In the genomic region with DNA sequence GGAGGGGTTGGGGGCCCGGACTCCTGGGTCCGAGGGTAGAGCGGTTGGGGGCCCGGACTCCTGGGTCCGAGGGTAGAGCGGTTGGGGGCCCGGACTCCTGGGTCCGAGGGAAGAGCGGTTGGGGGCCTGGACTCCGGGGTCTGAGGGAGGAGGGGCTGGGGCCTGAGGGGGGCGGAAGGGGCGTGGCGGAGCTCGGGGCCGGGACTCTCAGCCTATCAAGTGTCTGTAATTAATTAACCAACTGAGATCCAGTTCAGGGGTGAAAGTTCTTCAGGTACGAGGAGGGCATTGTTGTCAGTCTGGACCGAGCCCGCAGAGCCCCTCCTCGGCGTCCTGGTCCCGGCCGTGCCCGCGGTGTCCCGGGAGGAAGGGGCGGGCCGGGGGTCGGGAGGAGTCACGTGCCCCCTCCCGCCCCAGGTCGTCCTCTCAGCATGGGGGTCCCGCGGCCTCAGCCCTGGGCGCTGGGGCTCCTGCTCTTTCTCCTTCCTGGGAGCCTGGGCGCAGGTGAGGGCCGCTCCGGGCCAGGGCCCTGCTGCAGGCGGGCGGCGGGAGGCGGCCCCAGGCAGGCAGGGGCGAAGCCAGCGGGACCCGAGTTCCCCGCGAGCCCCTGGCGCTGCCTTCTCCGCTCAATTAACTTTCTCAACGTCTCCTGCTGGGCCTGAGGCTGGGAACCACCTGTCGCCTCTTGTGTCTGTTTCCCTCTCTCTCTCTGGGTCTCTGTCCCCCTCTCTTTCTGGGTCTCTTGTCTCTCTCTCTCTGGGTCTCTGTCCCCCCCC, we compare ENCODE assay signal across 8 cellular contexts. TPM values are rescaled to one million over a fixed set of nuclear protein-coding genes. Genes with fewer than 3 reads are reported as not detected.
A peak's percentile ranks its signal among the peaks of the same experiment; 100 is the strongest.
DNase-seq lines count a peak whose midpoint lies in the region; ATAC-seq and TF ChIP-seq lines count a peak whose summit lies in the region.

No MANE protein-coding gene starts in this region.

- 0% methylated on average over 13 of the region's 50 CpGs for WGBS in right lobe of liver (ENCODE audit: insufficient coverage, low coverage, low lambda C conversion rate, missing lambda C conversion rate)
- under 1% methylated on average over 15 of the region's 50 CpGs for WGBS in suprapubic skin

- intact Hi-C loops in activated CD4-positive, alpha-beta T cell treated with anti-CD3 and anti-CD28 coated beads, Interleukin-2, amount 10 ng/mL, durations not matched to agents 24 days and 14 days (cut with micrococcal nuclease) = no loop called here
- intact Hi-C loops in PC-3 (cut with micrococcal nuclease) = loop anchor here (1.0 kb wide), 1 partner anchor 20 kb away; no protein-coding TSS in a partner anchor
- intact Hi-C loops in right lobe of liver (cut with DNase I) = no loop called here

- no peaks in the 10 kb centered on the region for H3K36me3 Mint-ChIP-seq in activated CD4-positive, alpha-beta T cell treated with anti-CD3 and anti-CD28 coated beads, Interleukin-2, amount 10 ng/mL, durations not matched to agents 24 days and 14 days (ENCODE audit: low read depth)
- peaks cover 3% of the 10 kb centered on the region for H3K36me3 Mint-ChIP-seq in chondrocyte (ENCODE audit: low read depth)

- no peak for TF ChIP-seq EP300 in suprapubic skin (IDR thresholded peaks at IDR 0.05)

- CTCF ChIA-PET in PC-3 (lab: Charles Lee) = interaction anchor here (0.7 to 1.2 kb wide), 2 partner anchors 34 to 211 kb away, joined by 3 to 6 read pairs; no protein-coding TSS in a partner anchor

- DNase-seq in activated CD4-positive, alpha-beta T cell treated with anti-CD3 and anti-CD28 coated beads, Interleukin-2, amount 10 ng/mL, durations not matched to agents 24 days and 14 days = peak; percentile 69
- no peak for DNase-seq in activated CD4-positive, alpha-beta T cell treated with anti-CD3 and anti-CD28 coated beads for 1 hour
- no peak for DNase-seq in PC-3
- no peak for DNase-seq in chondrocyte (ENCODE audit: low spot score)
- DNase-seq in right lobe of liver = peak; percentile 71 to 82 (median 73)
- DNase-seq in suprapubic skin (ENCODE audit: low spot score in 2 of 2) = no peak
- DNase-seq in activated effector memory CD4-positive, alpha-beta T cell treated with anti-CD3 and anti-CD28 coated beads, Interleukin-2, amount 50 U/mL, for 16 hours = no peak
- DNase-seq in NCI-H1694 (lab: John Stamatoyannopoulos, UW) = no peak

- no peaks in the 10 kb centered on the region for H3K9me3 Mint-ChIP-seq in activated CD4-positive, alpha-beta T cell treated with anti-CD3 and anti-CD28 coated beads, Interleukin-2, amount 10 ng/mL, durations not matched to agents 24 days and 14 days
- H3K9me3 Mint-ChIP-seq in chondrocyte (ENCODE audit: low read depth) = no peaks in the 10 kb centered on the region

- no peak for TF ChIP-seq CTCF in PC-3 (conservative IDR thresholded peaks at IDR 0.05; ENCODE audit: low read depth, low read length)
- no peak for TF ChIP-seq CTCF in chondrocyte (IDR thresholded peaks at IDR 0.05)
- no peak for TF ChIP-seq CTCF in right lobe of liver (IDR thresholded peaks at IDR 0.05)
- TF ChIP-seq CTCF in suprapubic skin (IDR thresholded peaks at IDR 0.05) = no peak

- peaks cover 18% of the 10 kb centered on the region for H3K4me1 Mint-ChIP-seq in activated CD4-positive, alpha-beta T cell treated with anti-CD3 and anti-CD28 coated beads, Interleukin-2, amount 10 ng/mL, durations not matched to agents 24 days and 14 days
- H3K4me1 Mint-ChIP-seq in chondrocyte (ENCODE audit: low read depth) = peaks cover 22% of the 10 kb centered on the region

- peak overlapping the region; percentile 100 for H2AFZ ChIP-seq in PC-3 (ENCODE audit: low read length)

- H3K27me3 Mint-ChIP-seq in activated CD4-positive, alpha-beta T cell treated with anti-CD3 and anti-CD28 coated beads, Interleukin-2, amount 10 ng/mL, durations not matched to agents 24 days and 14 days = peaks cover 7% of the 10 kb centered on the region
- no peaks in the 10 kb centered on the region for H3K27me3 Mint-ChIP-seq in chondrocyte (ENCODE audit: low read depth)

- peak overlapping the region; percentile 71 for H3K9ac ChIP-seq in PC-3 (ENCODE audit: low read length)

- H3K4me3 Mint-ChIP-seq in activated CD4-positive, alpha-beta T cell treated with anti-CD3 and anti-CD28 coated beads, Interleukin-2, amount 10 ng/mL, durations not matched to agents 24 days and 14 days = peak overlapping the region; percentile 75
- H3K4me3 Mint-ChIP-seq in chondrocyte (ENCODE audit: unreplicated experiment) = peak overlapping the region; percentile 83

- H3K4me1 ChIP-seq in PC-3 (ENCODE audit: insufficient read depth, low read length) = peaks cover 11% of the 10 kb centered on the region
- H3K4me1 ChIP-seq in right lobe of liver = peaks cover 0 to 17% (median 5%) of the 10 kb centered on the region in 4 donors
- H3K4me1 ChIP-seq in suprapubic skin = peaks cover 41% of the 10 kb centered on the region

- peak; percentile 75 for ATAC-seq in PC-3
- ATAC-seq in right lobe of liver = peak; percentile 81 to 87 (median 85)

- H3K36me3 ChIP-seq in PC-3 (ENCODE audit: low read depth, low read length) (no peaks in the 10 kb centered on the region), right lobe of liver (peaks cover 0 to 6% (median 0%) of the 10 kb centered on the region in 4 donors), suprapubic skin (peaks cover 13% of the 10 kb centered on the region)

- peak; percentile 65 for TF ChIP-seq POLR2A in right lobe of liver (IDR thresholded peaks at IDR 0.05)
- no peak for TF ChIP-seq POLR2A in suprapubic skin (IDR thresholded peaks at IDR 0.05)

- BruUV-seq in PC-3 (replicated peaks; lab: Mats Ljungman, UMichigan) = no TSS peak

- H3K27ac Mint-ChIP-seq in activated CD4-positive, alpha-beta T cell treated with anti-CD3 and anti-CD28 coated beads, Interleukin-2, amount 10 ng/mL, durations not matched to agents 24 days and 14 days = peak overlapping the region; percentile 66
- H3K27ac Mint-ChIP-seq in chondrocyte (ENCODE audit: unreplicated experiment) = no peak overlapping the region

- H3K9me3 ChIP-seq in PC-3 (ENCODE audit: low read length) = no peaks in the 10 kb centered on the region
- no peaks in the 10 kb centered on the region for H3K9me3 ChIP-seq in right lobe of liver
- H3K9me3 ChIP-seq in suprapubic skin = no peaks in the 10 kb centered on the region

- H4K20me1 ChIP-seq in PC-3 (ENCODE audit: low read length) = no peaks in the 10 kb centered on the region

- H3K4me3 ChIP-seq in PC-3 (ENCODE audit: low read length) (peak overlapping the region; percentile 97), right lobe of liver (peak overlapping the region; percentile 44 to 90 (median 87)), suprapubic skin (peak overlapping the region; percentile 93)

- H3K27me3 ChIP-seq in PC-3 (ENCODE audit: low read length) (no peaks in the 10 kb centered on the region), right lobe of liver (no peaks in the 10 kb centered on the region), suprapubic skin (no peaks in the 10 kb centered on the region)

- POLR2A ChIA-PET in PC-3 (lab: Charles Lee; ENCODE audit: unreplicated experiment) = no interaction called here

- no peaks in the 10 kb centered on the region for H3K9me2 ChIP-seq in PC-3 (replicated peaks; ENCODE audit: low read length)

- H3K79me2 ChIP-seq in PC-3 (ENCODE audit: low read length) = no peaks in the 10 kb centered on the region

- H3K27ac ChIP-seq in PC-3 (ENCODE audit: low read length) = no peak overlapping the region
- H3K27ac ChIP-seq in right lobe of liver = peak overlapping the region; percentile 45 to 76 (median 70)
- peak overlapping the region; percentile 89 for H3K27ac ChIP-seq in suprapubic skin

- H3F3A ChIP-seq in PC-3 (ENCODE audit: low read length, unreplicated experiment) = no peaks in the 10 kb centered on the region

- peak overlapping the region; percentile 99 for H3K4me2 ChIP-seq in PC-3 (ENCODE audit: low read length)

RNA-seq across cellular contexts. Expression of gene FCGRT, which starts 0.7 kb away (rescaled TPM):
- total RNA-seq in activated CD4-positive, alpha-beta T cell treated with anti-CD3 and anti-CD28 coated beads, Interleukin-2, amount 10 ng/mL, durations not matched to agents 24 days and 14 days = 0.99 and 1.1 TPM in 2 replicates
- total RNA-seq in PC-3 (2014; rRNA removed) (46.3 and 46.7 TPM in 2 replicates), chondrocyte (103 to 112 TPM (median 103 TPM) in 3 replicates), right lobe of liver (100 to 1,000 TPM; 123 to 335 (median 245) TPM), suprapubic skin (100 to 1,000 TPM in 3 of 4 donors, 10 to 100 TPM in 1; 96.2 to 136 (median 112) TPM)

RNA-seq across cellular contexts. Expression of gene RCN3, which starts 14.6 kb away (rescaled TPM):
- 2.0 and 4.3 TPM in 2 replicates for total RNA-seq in activated CD4-positive, alpha-beta T cell treated with anti-CD3 and anti-CD28 coated beads, Interleukin-2, amount 10 ng/mL, durations not matched to agents 24 days and 14 days
- total RNA-seq in PC-3 (2014; rRNA removed) (33.7 and 70.4 TPM in 2 replicates), chondrocyte (233 to 326 TPM (median 298 TPM) in 3 replicates), right lobe of liver (10 to 100 TPM in 3 of 6 experiments, 1 to 10 TPM in 3; 5.3 to 18.0 (median 10.9) TPM), suprapubic skin (10 to 100 TPM in 2 of 4 donors, 1 to 10 TPM in 2; 4.9 to 18.8 (median 9.0) TPM)

RNA-seq across cellular contexts. Expression of gene RPS11, which starts 16.9 kb away (rescaled TPM):
- 2,059 and 2,078 TPM in 2 replicates for total RNA-seq in activated CD4-positive, alpha-beta T cell treated with anti-CD3 and anti-CD28 coated beads, Interleukin-2, amount 10 ng/mL, durations not matched to agents 24 days and 14 days
- total RNA-seq in PC-3 (2014; rRNA removed) = 3,913 and 5,174 TPM in 2 replicates
- 1,193 to 1,478 TPM (median 1,199 TPM) in 3 replicates for total RNA-seq in chondrocyte
- total RNA-seq in right lobe of liver = 1,000 to 10,000 TPM in 2 of 6 experiments, 100 to 1,000 TPM in 4; 417 to 1,739 (median 617) TPM
- 1,000 to 10,000 TPM; 3,049 to 5,024 (median 4,623) TPM for total RNA-seq in suprapubic skin

RNA-seq across cellular contexts. Expression of gene RPL13A, which starts 25.8 kb away (rescaled TPM):
- 3,031 and 3,032 TPM in 2 replicates for total RNA-seq in activated CD4-positive, alpha-beta T cell treated with anti-CD3 and anti-CD28 coated beads, Interleukin-2, amount 10 ng/mL, durations not matched to agents 24 days and 14 days
- total RNA-seq in PC-3 (2014; rRNA removed) (3,023 and 3,169 TPM in 2 replicates), chondrocyte (1,566 to 1,771 TPM (median 1,602 TPM) in 3 replicates), right lobe of liver (100 to 1,000 TPM; 675 to 992 (median 801) TPM), suprapubic skin (1,000 to 10,000 TPM; 2,613 to 5,154 (median 4,451) TPM)

RNA-seq across cellular contexts. Expression of gene FLT3LG, which starts 39.1 kb away (rescaled TPM):
- 51.8 and 57.6 TPM in 2 replicates for total RNA-seq in activated CD4-positive, alpha-beta T cell treated with anti-CD3 and anti-CD28 coated beads, Interleukin-2, amount 10 ng/mL, durations not matched to agents 24 days and 14 days
- 0.18 and 2.8 TPM in 2 replicates for total RNA-seq in PC-3 (2014; rRNA removed)
- total RNA-seq in chondrocyte = 1.6 to 3.4 TPM (median 1.9 TPM) in 3 replicates
- total RNA-seq in right lobe of liver = 1 to 10 TPM in 5 of 6 experiments, under 1 TPM in 1; 0.80 to 4.4 (median 2.3) TPM
- 1 to 10 TPM; 1.2 to 4.9 (median 4.4) TPM for total RNA-seq in suprapubic skin

Comparison
In these comparisons a context has a peak if more than half of its experiments do, and no peak if none do; other contexts are left out.
1. DNase-seq: peak in activated CD4-positive, alpha-beta T cell treated with anti-CD3 and anti-CD28 coated beads, Interleukin-2, amount 10 ng/mL, durations not matched to agents 24 days and 14 days (single experiment) and right lobe of liver (3 of 3); none in activated CD4-positive, alpha-beta T cell treated with anti-CD3 and anti-CD28 coated beads for 1 hour (single experiment), PC-3 (single experiment), chondrocyte (single experiment), suprapubic skin (0 of 2), activated effector memory CD4-positive, alpha-beta T cell treated with anti-CD3 and anti-CD28 coated beads, Interleukin-2, amount 50 U/mL, for 16 hours (single experiment) and NCI-H1694 (single experiment).
2. RNA of gene FCGRT, which starts 0.7 kb away (total RNA-seq): 123 to 335 TPM in right lobe of liver, 96.2 to 136 TPM in suprapubic skin, 103 to 112 TPM in chondrocyte and 46.3 to 46.7 TPM in PC-3; 0.99 to 1.1 TPM in activated CD4-positive, alpha-beta T cell treated with anti-CD3 and anti-CD28 coated beads, Interleukin-2, amount 10 ng/mL, durations not matched to agents 24 days and 14 days; every median in the first group is over 10 times any median in the second.
3. Peak in every context shown above with its lines, with median percentiles within 50 percentile points of each other: H3K4me3 ChIP-seq.